In genomic region chr13:51620165-51620983, GRCh38 we compare ENCODE assay signal across 1 cellular context.
TF ChIP-seq lines count a peak whose summit lies in the region.

No MANE protein-coding gene starts in this region.

TF ChIP-seq in HepG2, 621 proteins besides CTCF, POLR2A, EP300 and RAD21 (continued from another document and continues in another):
- no peak for TF ChIP-seq ZFAT (CRISPR knock-in tag; conservative IDR thresholded peaks at IDR 0.05)
- TF ChIP-seq UBTF (CRISPR knock-in tag; IDR thresholded peaks at IDR 0.05) = peak; percentile 55
- no peak for TF ChIP-seq NFYB (CRISPR knock-in tag; IDR thresholded peaks at IDR 0.05)
- TF ChIP-seq GPN1 (CRISPR knock-in tag; IDR thresholded peaks at IDR 0.05; ENCODE audit: borderline replicate concordance) = no peak
- no peak for TF ChIP-seq NR1H2 (CRISPR knock-in tag; IDR thresholded peaks at IDR 0.05; ENCODE audit: borderline replicate concordance, low read depth)
- no peak for TF ChIP-seq EHMT2 (IDR thresholded peaks at IDR 0.05; ENCODE audit: borderline replicate concordance, low read depth, low read length)
- TF ChIP-seq HNRNPH1 (optimal IDR thresholded peaks at IDR 0.05; ENCODE audit: low read depth, low read length) = no peak
- TF ChIP-seq RARA (CRISPR knock-in tag; IDR thresholded peaks at IDR 0.05) = peak; percentile 86
- TF ChIP-seq ELK4 (CRISPR knock-in tag; IDR thresholded peaks at IDR 0.05; ENCODE audit: borderline replicate concordance) = no peak
- no peak for TF ChIP-seq MAFK (conservative IDR thresholded peaks at IDR 0.05 in 1 of 2, IDR thresholded peaks at IDR 0.05 in 1 of 2; ENCODE audit: low read length in 2 of 2)
- no peak for TF ChIP-seq RFXAP (CRISPR knock-in tag; IDR thresholded peaks at IDR 0.05; ENCODE audit: borderline replicate concordance)
- no peak for TF ChIP-seq ZNF318 (CRISPR knock-in tag; IDR thresholded peaks at IDR 0.05)
- peak; percentile 51 for TF ChIP-seq ZBTB33 (CRISPR knock-in tag; IDR thresholded peaks at IDR 0.05)
- TF ChIP-seq RORA (CRISPR knock-in tag; IDR thresholded peaks at IDR 0.05) = no peak
- TF ChIP-seq TBP (CRISPR knock-in tag; IDR thresholded peaks at IDR 0.05) = no peak
- TF ChIP-seq ZBTB1 (CRISPR knock-in tag; IDR thresholded peaks at IDR 0.05; ENCODE audit: borderline replicate concordance) = no peak
- 0 out of 2 replicates have a peak, but pooled peaks have one; percentile 35 for TF ChIP-seq ZFP1 (CRISPR knock-in tag; IDR thresholded peaks at IDR 0.05)
- TF ChIP-seq SNRNP70 (IDR thresholded peaks at IDR 0.05; ENCODE audit: low read depth, low read length) = no peak
- TF ChIP-seq CAMTA2 (CRISPR knock-in tag; IDR thresholded peaks at IDR 0.05; ENCODE audit: borderline replicate concordance) = no peak
- TF ChIP-seq FOXM1 (CRISPR knock-in tag; IDR thresholded peaks at IDR 0.05) = no peak
- peak; percentile 63; the same call in 1 of the 2 replicates for TF ChIP-seq MYC (CRISPR knock-in tag; IDR thresholded peaks at IDR 0.05; ENCODE audit: borderline replicate concordance)
- TF ChIP-seq ZNF136 (CRISPR knock-in tag; IDR thresholded peaks at IDR 0.05; ENCODE audit: low read depth) = peak; percentile 80; the same call in 1 of the 2 replicates
- no peak for TF ChIP-seq ATF5 (CRISPR knock-in tag; IDR thresholded peaks at IDR 0.05; ENCODE audit: low read depth)
- no peak for TF ChIP-seq ZNF333 (CRISPR knock-in tag; IDR thresholded peaks at IDR 0.05; ENCODE audit: borderline replicate concordance)
- TF ChIP-seq ZFYVE20 (CRISPR knock-in tag; IDR thresholded peaks at IDR 0.05; ENCODE audit: borderline replicate concordance, low read depth) = no peak
- TF ChIP-seq PHF20 (CRISPR knock-in tag; IDR thresholded peaks at IDR 0.05) = peak; percentile 32; the same call in 1 of the 2 replicates
- TF ChIP-seq SUZ12 (IDR thresholded peaks at IDR 0.05; ENCODE audit: low read depth, low read length) = no peak
- no peak for TF ChIP-seq PRPF4 (IDR thresholded peaks at IDR 0.05; ENCODE audit: low read depth, low read length, poor library complexity, severe bottlenecking)
- no peak for TF ChIP-seq MXD4 (CRISPR knock-in tag; IDR thresholded peaks at IDR 0.05)
- no peak; the same call in 1 of the 2 replicates for TF ChIP-seq ZNF777 (CRISPR knock-in tag; IDR thresholded peaks at IDR 0.05)
- TF ChIP-seq AGO1 (IDR thresholded peaks at IDR 0.05; ENCODE audit: low read depth, low read length, poor library complexity, severe bottlenecking) = no peak
- peak; percentile 45; the same call in 1 of the 2 replicates for TF ChIP-seq MED13 (CRISPR knock-in tag; IDR thresholded peaks at IDR 0.05)
- no peak for TF ChIP-seq FUBP1 (CRISPR knock-in tag; IDR thresholded peaks at IDR 0.05; ENCODE audit: borderline replicate concordance)
- peak; percentile 91 for TF ChIP-seq SKIL (CRISPR knock-in tag; IDR thresholded peaks at IDR 0.05; ENCODE audit: borderline replicate concordance)
- 0 out of 2 replicates have a peak, but pooled peaks have one; percentile 49 for TF ChIP-seq HOXA5 (CRISPR knock-in tag; IDR thresholded peaks at IDR 0.05)
- TF ChIP-seq SRSF1 (optimal IDR thresholded peaks at IDR 0.05; ENCODE audit: low read depth, low read length) = no peak
- TF ChIP-seq ZNF816 (CRISPR knock-in tag; IDR thresholded peaks at IDR 0.05; ENCODE audit: borderline replicate concordance) = no peak
- TF ChIP-seq THAP9 (CRISPR knock-in tag; IDR thresholded peaks at IDR 0.05; ENCODE audit: borderline replicate concordance) = 0 out of 2 replicates have a peak, but pooled peaks have one; percentile 31
- peak; percentile 44; the same call in 1 of the 2 replicates for TF ChIP-seq ZBTB20 (CRISPR knock-in tag; IDR thresholded peaks at IDR 0.05; ENCODE audit: borderline replicate concordance, low read depth)
- TF ChIP-seq ZNF766 (CRISPR knock-in tag; IDR thresholded peaks at IDR 0.05; ENCODE audit: borderline replicate concordance) = no peak
